Comparison of ENCODE assay signal across 8 cellular contexts in the genomic region with DNA sequence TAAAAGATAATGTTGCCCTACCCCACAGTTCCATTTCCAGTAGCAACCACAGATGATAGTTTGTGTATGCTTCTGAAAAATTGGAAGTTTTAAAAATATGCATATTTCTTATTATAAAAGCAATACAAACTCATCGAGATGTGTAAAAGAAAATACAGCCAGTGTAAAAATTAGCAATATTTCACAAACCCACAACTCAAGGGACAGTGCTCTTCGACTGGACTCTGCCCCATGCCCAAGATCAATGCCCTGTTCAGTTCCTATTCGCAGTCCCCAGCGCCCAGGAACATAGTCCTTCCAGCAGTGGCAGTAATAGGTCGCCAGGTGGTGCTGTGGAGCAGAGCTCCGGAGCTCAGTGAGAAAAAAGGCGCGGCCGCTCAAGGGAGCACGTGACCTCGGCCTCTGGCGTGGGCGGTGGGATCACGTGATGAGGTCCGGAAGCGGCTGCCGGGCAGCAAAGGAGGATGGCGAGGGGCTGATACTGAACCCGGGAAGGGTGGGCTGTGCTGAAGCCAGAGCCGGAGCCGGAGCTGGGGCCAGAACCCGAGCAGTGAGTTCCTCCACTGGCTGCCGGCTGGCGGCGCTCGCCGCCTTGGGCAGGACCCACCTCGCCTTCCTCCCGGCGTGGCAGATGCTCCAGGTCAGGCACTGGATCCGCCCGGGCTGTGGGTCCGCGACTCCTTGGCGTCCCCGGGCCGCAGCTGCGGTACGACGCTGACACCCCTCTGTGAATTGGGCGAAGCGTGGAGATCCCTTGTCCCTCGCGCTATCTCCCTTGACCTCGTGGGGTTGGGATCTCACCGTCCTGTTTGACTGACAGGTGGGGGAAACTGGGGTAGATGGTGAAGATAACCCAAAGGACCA. TPM values are rescaled to one million over a fixed set of nuclear protein-coding genes. Genes with fewer than 3 reads are reported as not detected.
A peak's percentile ranks its signal among the peaks of the same experiment; 100 is the strongest.
DNase-seq lines count a peak whose midpoint lies in the region; ATAC-seq and TF ChIP-seq lines count a peak whose summit lies in the region.

A gene (plus strand): TSS at position 430 of the 864 bp plus-strand sequence. CDS start 11,190 bp downstream, outside the sequence.

- POLR2A ChIA-PET in Panc1 (lab: Charles Lee): interaction anchor here (0.9 kb wide), 1 partner anchor 76 kb away, joined by 3 read pairs; no protein-coding TSS in a partner anchor

- H3K9me3 Mint-ChIP-seq in naive B cell: no peaks in the 10 kb centered on the region
- H3K9me3 Mint-ChIP-seq in stimulated activated memory B cell treated with anti-CD40 and anti-IgM and Interleukin-4, amounts not matched to agents 10 μg/mL and 1 μg/mL and 100 μg/mL, for 72 hours: no peaks in the 10 kb centered on the region

- CTCF ChIA-PET in Panc1 (lab: Charles Lee): interaction anchor here (0.6 to 1.8 kb wide), 7 partner anchors 12 to 341 kb away, joined by 3 to 29 read pairs (median 3); no protein-coding TSS in a partner anchor

- H2AFZ ChIP-seq in KMS-11 (ENCODE audit: low read depth): peak within 1 kb of the TSS; percentile 78

- H3K27me3 Mint-ChIP-seq in naive B cell: peaks cover 12 to 23% (median 16%) of the 10 kb centered on the region in 3 donors
- peaks cover 10% of the 10 kb centered on the region for H3K27me3 Mint-ChIP-seq in stimulated activated memory B cell treated with anti-CD40 and anti-IgM and Interleukin-4, amounts not matched to agents 10 μg/mL and 1 μg/mL and 100 μg/mL, for 72 hours

- ATAC-seq in GM21737 (IDR thresholded peaks at IDR 0.05; ENCODE audit: unreplicated experiment): peak; percentile 90
- peak; percentile 94 for ATAC-seq in Panc1
- ATAC-seq in naive B cell (ENCODE audit: low read depth in 2 of 2): peak; percentile 82 to 88
- ATAC-seq in stimulated activated memory B cell treated with anti-CD40 and anti-IgM and Interleukin-4, amounts not matched to agents 10 μg/mL and 1 μg/mL and 100 μg/mL, for 72 hours: peak; percentile 91

- H3K4me1 ChIP-seq in KMS-11 (ENCODE audit: low read depth, poor library complexity, severe bottlenecking) (peaks cover 4% of the 10 kb centered on the region), Panc1 (ENCODE audit: control insufficient read depth, insufficient read depth, low read length) (peaks cover 6% of the 10 kb centered on the region)

- H3K9me3 ChIP-seq in Panc1 (ENCODE audit: control insufficient read depth, insufficient read depth, low read depth, low read length): no peaks in the 10 kb centered on the region

- peak within 1 kb of the TSS; percentile 88 to 99 (median 97) for H3K4me3 Mint-ChIP-seq in naive B cell
- peak within 1 kb of the TSS; percentile 94 for H3K4me3 Mint-ChIP-seq in stimulated activated memory B cell treated with anti-CD40 and anti-IgM and Interleukin-4, amounts not matched to agents 10 μg/mL and 1 μg/mL and 100 μg/mL, for 72 hours

- peak within 1 kb of the TSS; percentile 49 for H3K4me2 ChIP-seq in KMS-11

- no peaks in the 10 kb centered on the region for H3K36me3 Mint-ChIP-seq in naive B cell
- H3K36me3 Mint-ChIP-seq in stimulated activated memory B cell treated with anti-CD40 and anti-IgM and Interleukin-4, amounts not matched to agents 10 μg/mL and 1 μg/mL and 100 μg/mL, for 72 hours: peaks cover 5% of the 10 kb centered on the region

- H3K27ac ChIP-seq in KMS-11: no peak within 1 kb of the TSS
- H3K27ac ChIP-seq in Panc1 (ENCODE audit: low read length): peak within 1 kb of the TSS; percentile 78

- H3K4me1 Mint-ChIP-seq in naive B cell: peaks cover 20 to 38% (median 33%) of the 10 kb centered on the region in 3 donors
- peaks cover 38% of the 10 kb centered on the region for H3K4me1 Mint-ChIP-seq in stimulated activated memory B cell treated with anti-CD40 and anti-IgM and Interleukin-4, amounts not matched to agents 10 μg/mL and 1 μg/mL and 100 μg/mL, for 72 hours

- H3K27ac Mint-ChIP-seq in naive B cell: peak within 1 kb of the TSS; percentile 90 to 98 (median 96)
- peak within 1 kb of the TSS; percentile 82 for H3K27ac Mint-ChIP-seq in stimulated activated memory B cell treated with anti-CD40 and anti-IgM and Interleukin-4, amounts not matched to agents 10 μg/mL and 1 μg/mL and 100 μg/mL, for 72 hours

- peak; percentile 68 for TF ChIP-seq CTCF in KMS-11 (conservative IDR thresholded peaks at IDR 0.05; ENCODE audit: low read depth, low read length)
- TF ChIP-seq CTCF in Panc1 (IDR thresholded peaks at IDR 0.05): peak; percentile 96

- peak within 1 kb of the TSS; percentile 56; the same call in 1 of the 2 replicates for H3K9ac ChIP-seq in KMS-11

- intact Hi-C loops in Panc1 (cut with micrococcal nuclease; ENCODE audit: unreplicated experiment): loop anchor here (1.0 to 2.0 kb wide), 4 partner anchors 53 to 293 kb away; no protein-coding TSS in a partner anchor

- in situ Hi-C loops in Panc1 (cut with HindIII; ENCODE audit: low pct_unique_long_range_greater_than_20kb, low sequenced_read_pairs): no loop called here

- H3K4me3 ChIP-seq in KMS-11 (IDR thresholded peaks at IDR 0.05; ENCODE audit: insufficient read depth, low read depth, low read length): no peak within 1 kb of the TSS
- peak within 1 kb of the TSS; percentile 75 to 96 for H3K4me3 ChIP-seq in Panc1 (ENCODE audit: low read depth in 2 of 2, low read length in 2 of 2)

- no peaks in the 10 kb centered on the region; the same call in 1 of the 2 replicates for H3K79me2 ChIP-seq in KMS-11 (ENCODE audit: insufficient read depth, low read depth)

- H3K27me3 ChIP-seq in KMS-11 (ENCODE audit: insufficient read depth, low read depth): no peaks in the 10 kb centered on the region
- H3K27me3 ChIP-seq in Panc1 (ENCODE audit: control insufficient read depth, insufficient read depth, low read length): no peaks in the 10 kb centered on the region

- H3K36me3 ChIP-seq in KMS-11 (ENCODE audit: insufficient read depth) (no peaks in the 10 kb centered on the region), Panc1 (ENCODE audit: control insufficient read depth, insufficient read depth, low read length) (no peaks in the 10 kb centered on the region)

- DNase-seq in Daoy (ENCODE audit: low read depth): peak; percentile 96
- DNase-seq in Panc1 (ENCODE audit: low read depth, low spot score): peak; percentile 80
- DNase-seq in activated T-helper 1 cell treated with Interleukin-2 at 50 U/mL for 16 hours (ENCODE audit: low read depth): peak; percentile 78
- peak; percentile 81 for DNase-seq in fibroblast of gingiva (ENCODE audit: low read depth)
- DNase-seq in naive B cell: peak; percentile 91

- BruUV-seq in Panc1 (replicated peaks; lab: Mats Ljungman, UMichigan): no TSS peak

- no peaks in the 10 kb centered on the region for H4K20me1 ChIP-seq in KMS-11 (ENCODE audit: insufficient read depth)

RNA-seq across cellular contexts. Expression of the gene that starts here (rescaled TPM):
- total RNA-seq in Daoy (2014; rRNA removed; shearing (Covaris generic)): 1.7 and 3.5 TPM in 2 replicates
- total RNA-seq in Panc1 (2021; ENCODE audit: unreplicated experiment): 13.6 TPM
- 11.1 TPM for polyA plus RNA-seq in Panc1 (2012; ENCODE audit: insufficient read length)
- 1 to 10 TPM in 4 of 6 donors, under 1 TPM in 1, not detected in 1; 0.91 to 1.9 (median 1.4) TPM for polyA plus RNA-seq in naive B cell (ENCODE audit: low read depth in 6 of 6)
